ENCODE assay signal across 8 cellular contexts in the genomic region with DNA sequence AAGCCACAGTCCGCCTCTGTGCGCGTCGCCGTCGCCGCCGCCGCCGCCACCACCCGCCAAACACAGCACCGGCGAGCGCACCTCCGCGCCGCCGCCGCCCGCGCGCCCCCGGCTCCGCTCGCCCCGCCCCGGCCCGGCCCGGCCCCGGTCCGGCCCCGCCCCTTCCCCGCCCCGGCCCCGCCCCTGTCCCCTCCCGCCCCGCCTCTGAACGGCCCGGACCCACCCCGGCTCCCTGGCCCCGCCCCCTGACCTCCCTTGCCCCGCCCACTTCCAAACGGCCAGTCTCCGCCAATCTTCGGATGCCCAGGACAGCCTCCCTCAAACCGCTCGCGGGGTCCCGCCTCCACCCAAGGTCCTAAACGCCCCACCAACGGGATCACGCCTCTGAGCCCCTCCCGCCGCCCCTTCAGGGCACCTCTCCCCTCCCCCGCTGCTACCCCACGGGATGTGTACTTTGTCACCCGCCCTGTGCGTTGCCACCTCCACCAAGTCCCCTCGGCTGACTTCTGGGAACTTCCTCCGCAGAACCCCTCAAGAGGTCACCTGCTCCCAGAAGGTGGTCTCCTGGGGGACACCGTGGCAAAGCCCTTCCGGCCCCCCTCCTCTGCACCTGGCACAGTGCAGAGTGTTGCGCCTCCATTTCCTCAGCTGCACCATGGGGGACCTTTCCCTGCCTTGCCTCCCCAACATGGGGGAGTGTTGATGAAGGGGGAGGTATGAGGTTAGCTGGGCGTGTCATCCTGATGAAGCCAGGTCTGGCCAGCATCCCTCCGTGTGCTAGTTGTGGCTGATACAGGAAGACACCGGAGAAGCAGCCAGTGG. TPM values are rescaled to one million over a fixed set of nuclear protein-coding genes. Genes with fewer than 3 reads are reported as not detected.
DNase-seq lines count a peak whose midpoint lies in the region; TF ChIP-seq lines count a peak whose summit lies in the region.

TSS of gene KIAA0930 (minus strand) at position 85 of the 822 bp plus-strand sequence. CDS start 191 bp downstream, outside the sequence.

- intact Hi-C loops in T-helper 2 cell treated with Interferon-gamma antibody and Interleukin-4, amounts not matched to agents 100 ng/mL and 5 ng/mL, for 36 hours (cut with micrococcal nuclease), result loop anchor here (1.0 to 10.0 kb wide), 3 partner anchors 68 to 794 kb away; partner anchors contain the start of genes FAM118A and NUP50
- intact Hi-C loops in left ventricle myocardium inferior (cut with micrococcal nuclease), result no loop called here

- TF ChIP-seq CTCF in left ventricle myocardium inferior (IDR thresholded peaks at IDR 0.05; ENCODE audit: borderline replicate concordance) (no peak), progenitor cell of endocrine pancreas (IDR thresholded peaks at IDR 0.05; ENCODE audit: unreplicated experiment) (no peak), type B pancreatic cell (conservative IDR thresholded peaks at IDR 0.05) (no peak)

- peaks cover 10% of the 10 kb centered on the region for H3K4me1 Mint-ChIP-seq in progenitor cell of endocrine pancreas (ENCODE audit: low read depth)
- peaks cover 30% of the 10 kb centered on the region for H3K4me1 Mint-ChIP-seq in type B pancreatic cell (ENCODE audit: unreplicated experiment)

- H3K9me3 Mint-ChIP-seq in progenitor cell of endocrine pancreas (ENCODE audit: low read depth), result no peaks in the 10 kb centered on the region
- H3K9me3 Mint-ChIP-seq in type B pancreatic cell, result no peaks in the 10 kb centered on the region

- H3K27me3 ChIP-seq in left ventricle myocardium inferior (ENCODE audit: low read depth), result no peaks in the 10 kb centered on the region

- DNase-seq in NCI-H146 (lab: John Stamatoyannopoulos, UW) (peak; percentile 48), NCI-H146 treated with DMSO at 0.1 percent for 48 hours (lab: John Stamatoyannopoulos, UW; ENCODE audit: unreplicated experiment) (no peak), amniotic stem cell (lab: John Stamatoyannopoulos, UW) (peak; percentile 5), left ventricle myocardium inferior (peak; percentile 82), progenitor cell of endocrine pancreas (ENCODE audit: low spot score, unreplicated experiment) (peak; percentile 67), type B pancreatic cell (ENCODE audit: extremely low spot score, unreplicated experiment) (peak; percentile 84)
- peak; percentile 77 for DNase-seq in Jurkat, Clone E6-1 (ENCODE audit: low read depth, low spot score)

- H3K36me3 ChIP-seq in left ventricle myocardium inferior, result no peaks in the 10 kb centered on the region

- H3K36me3 Mint-ChIP-seq in progenitor cell of endocrine pancreas (ENCODE audit: insufficient read depth) (peaks cover 1% of the 10 kb centered on the region), type B pancreatic cell (no peaks in the 10 kb centered on the region)

- peak within 1 kb of the TSS; percentile 62 for H3K4me3 ChIP-seq in Jurkat, Clone E6-1 (ENCODE audit: low read length)
- peak within 1 kb of the TSS; percentile 77 for H3K4me3 ChIP-seq in left ventricle myocardium inferior

- H3K27ac Mint-ChIP-seq in progenitor cell of endocrine pancreas, result peak within 1 kb of the TSS; percentile 92
- H3K27ac Mint-ChIP-seq in type B pancreatic cell, result peak within 1 kb of the TSS; percentile 88

- H3K4me1 ChIP-seq in left ventricle myocardium inferior, result peaks cover 24% of the 10 kb centered on the region

- H3K4me3 Mint-ChIP-seq in progenitor cell of endocrine pancreas (ENCODE audit: low read depth) (peak within 1 kb of the TSS; percentile 91), type B pancreatic cell (peak within 1 kb of the TSS; percentile 95)

- H3K27ac ChIP-seq in left ventricle myocardium inferior (replicated peaks), result peak within 1 kb of the TSS; percentile 63

- H3K27me3 Mint-ChIP-seq in progenitor cell of endocrine pancreas, result no peaks in the 10 kb centered on the region
- no peaks in the 10 kb centered on the region for H3K27me3 Mint-ChIP-seq in type B pancreatic cell

- no peaks in the 10 kb centered on the region for H3K9me3 ChIP-seq in left ventricle myocardium inferior (replicated peaks)

RNA-seq across cellular contexts. Expression of gene KIAA0930, which starts in this region (rescaled TPM):
- polyA plus RNA-seq in Jurkat, Clone E6-1 (2012; ENCODE audit: insufficient read depth, insufficient read length), result 53.0 TPM
- total RNA-seq in T-helper 2 cell treated with Interferon-gamma antibody and Interleukin-4, amounts not matched to agents 100 ng/mL and 5 ng/mL, for 36 hours, result 16.3 and 18.6 TPM in 2 replicates
- total RNA-seq in left ventricle myocardium inferior (18.6 TPM), progenitor cell of endocrine pancreas (44.1 and 45.3 TPM in 2 replicates), type B pancreatic cell (ENCODE audit: low replicate concordance) (54.1 and 68.0 TPM in 2 replicates)
